In the genomic region with DNA sequence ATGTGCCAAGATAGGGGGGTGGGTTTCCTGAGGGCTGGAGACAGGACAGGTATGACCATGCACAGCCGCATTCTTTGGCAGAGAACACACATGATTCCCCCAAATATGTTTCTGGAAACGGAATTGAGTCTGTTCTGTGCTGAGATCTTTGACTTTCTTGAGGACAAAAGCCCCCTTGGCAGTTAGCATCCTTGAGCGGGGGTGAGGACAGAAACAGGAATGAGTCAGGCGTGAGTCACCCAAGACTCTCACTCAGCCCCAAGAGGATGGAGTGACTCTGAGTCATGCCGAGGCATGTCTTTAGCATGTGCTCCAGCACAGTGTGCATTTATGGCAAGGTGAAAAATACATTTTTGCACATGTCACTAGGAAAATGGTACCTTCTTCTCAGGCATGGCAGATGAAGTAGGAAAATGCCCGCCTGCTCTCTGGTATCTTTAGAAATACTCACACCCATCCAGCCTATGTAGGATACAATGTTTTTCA, we compare ENCODE assay signal across 8 cellular contexts. TPM values are rescaled to one million over a fixed set of nuclear protein-coding genes. Genes with fewer than 3 reads are reported as not detected.
A peak's percentile ranks its signal among the peaks of the same experiment; 100 is the strongest.
DNase-seq lines count a peak whose midpoint lies in the region; ATAC-seq and TF ChIP-seq lines count a peak whose summit lies in the region.

No MANE protein-coding gene starts in this region.

- no TSS peak for BruUV-seq in OCI-LY7 (replicated peaks; lab: Mats Ljungman, UMichigan)

- intact Hi-C loops in OCI-LY7 (cut with micrococcal nuclease; ENCODE audit: unreplicated experiment) (no loop called here), head of caudate nucleus (cut with DNase I) (no loop called here)

- H2AFZ ChIP-seq in OCI-LY7 (ENCODE audit: low read length) = no peak overlapping the region

- peaks cover 71% of the 10 kb centered on the region for H3K4me1 Mint-ChIP-seq in activated T-helper 17 cell treated with anti-CD3 and anti-CD28 coated beads, Interleukin-2, amount 50 U/mL, for 72 hours

- no peaks in the 10 kb centered on the region for H3K9me3 Mint-ChIP-seq in activated T-helper 17 cell treated with anti-CD3 and anti-CD28 coated beads, Interleukin-2, amount 50 U/mL, for 72 hours

- no peaks in the 10 kb centered on the region for H3K9me2 ChIP-seq in OCI-LY7 (ENCODE audit: insufficient read depth, low read length)

- peak overlapping the region; percentile 88 for H3K4me3 Mint-ChIP-seq in activated T-helper 17 cell treated with anti-CD3 and anti-CD28 coated beads, Interleukin-2, amount 50 U/mL, for 72 hours

- H3K4me1 ChIP-seq in OCI-LY7 (ENCODE audit: insufficient read depth, low read length, poor library complexity, severe bottlenecking) = peaks cover 81% of the 10 kb centered on the region

- ATAC-seq in GM18499 (IDR thresholded peaks at IDR 0.05; ENCODE audit: insufficient read depth, unreplicated experiment) (peak; percentile 76), HG02798 (IDR thresholded peaks at IDR 0.05; ENCODE audit: poor library complexity, unreplicated experiment) (peak; percentile 84)
- peak; percentile 91 for ATAC-seq in activated T-helper 17 cell treated with anti-CD3 and anti-CD28 coated beads, Interleukin-2, amount 50 U/mL, for 72 hours (replicated peaks)

- H3K9me3 ChIP-seq in OCI-LY7 (ENCODE audit: low read length) = no peaks in the 10 kb centered on the region

- H3K27ac ChIP-seq in OCI-LY7 (ENCODE audit: low read depth, low read length, poor library complexity, severe bottlenecking) = no peak overlapping the region
- H3K27ac ChIP-seq in skin epidermis = peak overlapping the region in 20 of 21 experiments; percentile 7 to 98 (median 70)

- TF ChIP-seq CTCF in OCI-LY7 (conservative IDR thresholded peaks at IDR 0.05; ENCODE audit: low read length) = no peak

- peaks cover 35% of the 10 kb centered on the region; the same call in 1 of the 2 replicates for H3K79me2 ChIP-seq in OCI-LY7 (ENCODE audit: insufficient read depth, low read depth, low read length)

- CTCF ChIA-PET in OCI-LY7 (lab: Charles Lee; ENCODE audit: unreplicated experiment) = interaction anchor here (0.7 to 1.7 kb wide), 2 partner anchors 19 to 147 kb away, joined by 3 to 6 read pairs; no protein-coding TSS in a partner anchor

- DNase-seq in OCI-LY7 (ENCODE audit: low spot score) = no peak
- peak; percentile 50 to 93 (median 77) for DNase-seq in head of caudate nucleus
- no peak for DNase-seq in NCI-H510A treated with DMSO at 0.1 percent for 48 hours (lab: John Stamatoyannopoulos, UW)
- DNase-seq in NCI-H2107 treated with DMSO at 0.1 percent for 48 hours (lab: John Stamatoyannopoulos, UW; ENCODE audit: unreplicated experiment) = no peak

- H3K36me3 Mint-ChIP-seq in activated T-helper 17 cell treated with anti-CD3 and anti-CD28 coated beads, Interleukin-2, amount 50 U/mL, for 72 hours (ENCODE audit: low read depth) = peaks cover 100% of the 10 kb centered on the region

- POLR2A ChIA-PET in OCI-LY7 (lab: Charles Lee) = interaction anchor here (0.9 to 2.4 kb wide), 7 partner anchors 10 to 33 kb away, joined by 3 to 7 read pairs (median 4); no protein-coding TSS in a partner anchor

- H3K4me3 ChIP-seq in OCI-LY7 (ENCODE audit: low read depth, low read length, poor library complexity, severe bottlenecking) = no peak overlapping the region
- H3K4me3 ChIP-seq in skin epidermis = no peak overlapping the region

- H3K36me3 ChIP-seq in OCI-LY7 (ENCODE audit: insufficient read depth, low read length) = peaks cover 45% of the 10 kb centered on the region

- peak overlapping the region; percentile 99 for H3K27ac Mint-ChIP-seq in activated T-helper 17 cell treated with anti-CD3 and anti-CD28 coated beads, Interleukin-2, amount 50 U/mL, for 72 hours

- no peaks in the 10 kb centered on the region for H3K27me3 Mint-ChIP-seq in activated T-helper 17 cell treated with anti-CD3 and anti-CD28 coated beads, Interleukin-2, amount 50 U/mL, for 72 hours

- H3K4me2 ChIP-seq in OCI-LY7 (ENCODE audit: low read length) = 0 out of 2 replicates have a peak overlapping the region, but pooled peaks have one; percentile 4

- H4K20me1 ChIP-seq in OCI-LY7 (ENCODE audit: insufficient read depth, low read length) = no peaks in the 10 kb centered on the region

RNA-seq across cellular contexts. Expression of a gene that starts 52.1 kb away (rescaled TPM):
- total RNA-seq in OCI-LY7 (2014; rRNA removed; shearing (Covaris generic)) = 88.6 and 154 TPM in 2 replicates
- total RNA-seq in OCI-LY7 (2022) = 115 and 117 TPM in 2 replicates
- 100 to 1,000 TPM; 218 to 229 TPM for total RNA-seq in activated T-helper 17 cell treated with anti-CD3 and anti-CD28 coated beads, Interleukin-2, amount 50 U/mL, for 72 hours

Comparison
In these comparisons a context has a peak if more than half of its experiments do, and no peak if none do; other contexts are left out.
1. DNase-seq: peak in head of caudate nucleus (42 of 42); none in OCI-LY7 (single experiment), NCI-H510A treated with DMSO at 0.1 percent for 48 hours (single experiment) and NCI-H2107 treated with DMSO at 0.1 percent for 48 hours (single experiment).
2. Peak in every context shown above with its lines, with median percentiles within 50 percentile points of each other: ATAC-seq.